ENCODE assay signal across 8 cellular contexts in genomic region chr6:26123675-26124549, GRCh38. TPM values are rescaled to one million over a fixed set of nuclear protein-coding genes. Genes with fewer than 3 reads are reported as not detected.
DNase-seq lines count a peak whose midpoint lies in the region; FAIRE-seq and TF ChIP-seq lines count a peak whose summit lies in the region.

No MANE protein-coding gene starts in this region.

- DNase-seq in GM04503 (ENCODE audit: low read depth) (peak; percentile 100), HFF-Myc (ENCODE audit: extremely low read depth, low read depth) (peak; percentile 99), MV-4-11 (lab: John Stamatoyannopoulos, UW) (peak; percentile 100), SJSA1 (ENCODE audit: low read depth in 1 of 2, low spot score in 2 of 2) (peak; percentile 90 to 98), frontal cortex (ENCODE audit: low spot score in 2 of 2) (peak; percentile 72 to 85), superior temporal gyrus (ENCODE audit: extremely low spot score) (peak; percentile 100)
- DNase-seq in activated naive CD4-positive, alpha-beta T cell treated with anti-CD3 and anti-CD28 coated beads, Interleukin-2, amount 10 ng/mL, durations not matched to agents 7 days and 5 days, result peak; percentile 90

- TF ChIP-seq CTCF in HFF-Myc (IDR thresholded peaks at IDR 0.05; ENCODE audit: low read depth, low read length, missing control alignments), result no peak

- FAIRE-seq in frontal cortex (lab: Jason Lieb, UNC), result peak; percentile 98

- no peak overlapping the region for H2AFZ ChIP-seq in neuron (ENCODE audit: low read depth, low read length)

- peak overlapping the region; percentile 100 for H3K27ac Mint-ChIP-seq in activated naive CD4-positive, alpha-beta T cell treated with anti-CD3 and anti-CD28 coated beads, Interleukin-2, amount 10 ng/mL, durations not matched to agents 7 days and 5 days

- peaks cover 8% of the 10 kb centered on the region for H3K27me3 Mint-ChIP-seq in activated naive CD4-positive, alpha-beta T cell treated with anti-CD3 and anti-CD28 coated beads, Interleukin-2, amount 10 ng/mL, durations not matched to agents 7 days and 5 days

- H3K9me3 ChIP-seq in SJSA1 (replicated peaks) (no peaks in the 10 kb centered on the region), neuron (ENCODE audit: low read length) (no peaks in the 10 kb centered on the region)

- H3K36me3 ChIP-seq in SJSA1, result peaks cover 25% of the 10 kb centered on the region
- H3K36me3 ChIP-seq in neuron (ENCODE audit: insufficient read depth, low read length), result peaks cover 3% of the 10 kb centered on the region

- H3K4me1 Mint-ChIP-seq in activated naive CD4-positive, alpha-beta T cell treated with anti-CD3 and anti-CD28 coated beads, Interleukin-2, amount 10 ng/mL, durations not matched to agents 7 days and 5 days, result peaks cover 46% of the 10 kb centered on the region

- peak overlapping the region; percentile 99 for H3K4me3 Mint-ChIP-seq in activated naive CD4-positive, alpha-beta T cell treated with anti-CD3 and anti-CD28 coated beads, Interleukin-2, amount 10 ng/mL, durations not matched to agents 7 days and 5 days

- CTCF ChIA-PET in activated naive CD4-positive, alpha-beta T cell treated with anti-CD3 and anti-CD28 coated beads, Interleukin-2, amount 10 ng/mL, durations not matched to agents 7 days and 5 days (lab: Charles Lee), result interaction anchor here (0.7 to 1.3 kb wide), 6 partner anchors 20 to 59 kb away, joined by 3 to 9 read pairs (median 4); a partner anchor contains a TSS

- H3K4me3 ChIP-seq in HFF-Myc (replicated peaks; ENCODE audit: low read depth, low read length), result peak overlapping the region; percentile 94
- H3K4me3 ChIP-seq in SJSA1, result peak overlapping the region; percentile 56
- H3K4me3 ChIP-seq in neuron (ENCODE audit: low read length), result peak overlapping the region; percentile 98

- H3K4me1 ChIP-seq in SJSA1 (replicated peaks), result peaks cover 35% of the 10 kb centered on the region
- H3K4me1 ChIP-seq in neuron (ENCODE audit: insufficient read depth, low read length), result peaks cover 10% of the 10 kb centered on the region

- peaks cover 2% of the 10 kb centered on the region for H3K9me3 Mint-ChIP-seq in activated naive CD4-positive, alpha-beta T cell treated with anti-CD3 and anti-CD28 coated beads, Interleukin-2, amount 10 ng/mL, durations not matched to agents 7 days and 5 days

- peaks cover 52% of the 10 kb centered on the region for H3K36me3 Mint-ChIP-seq in activated naive CD4-positive, alpha-beta T cell treated with anti-CD3 and anti-CD28 coated beads, Interleukin-2, amount 10 ng/mL, durations not matched to agents 7 days and 5 days

- no peaks in the 10 kb centered on the region for H3K27me3 ChIP-seq in SJSA1 (replicated peaks)
- no peaks in the 10 kb centered on the region for H3K27me3 ChIP-seq in neuron (ENCODE audit: insufficient read depth, low read length)

- H3K27ac ChIP-seq in SJSA1, result peak overlapping the region; percentile 89

RNA-seq across cellular contexts. Expression of gene HFE, which starts 36.7 kb away (rescaled TPM):
- total RNA-seq in SJSA1 (2014; rRNA removed; shearing (Covaris generic)), result 2.6 and 3.5 TPM in 2 replicates
- 0.41 TPM for total RNA-seq in frontal cortex

Comparison
In these comparisons a context has a peak if more than half of its experiments do, and no peak if none do; other contexts are left out.
1. Peak in every context shown above with its lines: DNase-seq, H3K4me3 ChIP-seq and H3K27ac ChIP-seq.